8 cellular contexts compared by ENCODE assay signal in the genomic region with DNA sequence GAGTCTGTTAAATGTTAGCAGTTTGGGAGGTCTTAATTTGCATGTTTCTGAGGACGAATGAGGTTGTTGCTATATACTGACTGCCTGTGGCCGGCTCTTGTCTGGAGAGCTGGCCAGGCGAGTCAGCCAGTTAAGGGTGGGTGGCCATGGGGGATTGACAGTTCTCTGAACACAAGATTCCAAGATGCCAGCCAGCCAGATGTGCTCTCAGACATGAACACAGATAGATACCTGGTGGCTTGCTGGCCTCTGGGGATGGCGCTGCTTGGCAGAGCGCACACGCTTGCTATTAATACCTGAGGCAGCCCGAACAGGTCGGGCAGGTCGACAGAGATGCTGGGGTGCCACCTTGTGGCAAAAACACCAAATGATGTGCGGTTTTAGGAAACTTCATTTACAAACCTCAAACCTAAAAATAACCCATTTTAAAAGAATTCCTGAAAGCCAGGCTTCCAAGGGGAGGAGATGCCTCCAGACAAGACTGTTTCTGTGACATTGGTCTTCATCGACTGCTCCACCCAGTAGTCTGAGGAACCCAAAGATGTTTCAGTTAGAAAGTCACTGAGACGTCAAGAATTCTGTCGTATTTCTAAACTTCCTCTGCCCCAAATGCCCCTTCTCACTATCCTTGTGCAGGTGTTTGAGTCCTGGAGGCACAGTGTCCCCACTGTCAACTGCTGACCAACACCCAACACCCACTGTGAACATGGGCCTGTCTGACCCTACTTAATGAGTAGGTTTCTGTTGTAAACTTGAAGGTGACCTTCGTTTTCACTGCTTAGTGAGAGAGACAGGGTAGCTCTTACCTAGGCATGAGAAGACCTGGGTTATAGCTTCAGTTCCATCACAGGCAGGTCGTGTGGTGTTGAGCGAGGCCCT.
A peak's percentile ranks its signal among the peaks of the same experiment; 100 is the strongest.
DNase-seq lines count a peak whose midpoint lies in the region; ATAC-seq and TF ChIP-seq lines count a peak whose summit lies in the region.

No MANE protein-coding gene starts in this region.

- peak; percentile 57 for ATAC-seq in HG02759 (IDR thresholded peaks at IDR 0.05; ENCODE audit: unreplicated experiment)
- ATAC-seq in stimulated activated naive CD8-positive, alpha-beta T cell treated with anti-CD3 and anti-CD28 coated beads, Interleukin-15, amount 100 ng/mL, for 72 hours: peak; percentile 85

- TF ChIP-seq CTCF in nephron (IDR thresholded peaks at IDR 0.05; ENCODE audit: unreplicated experiment in 3 of 3): peak; percentile 72 to 81 (median 72)

- H3K36me3 Mint-ChIP-seq in nephron (ENCODE audit: low read depth): peaks cover 4% of the 10 kb centered on the region

- H3K27ac Mint-ChIP-seq in nephron: no peak overlapping the region
- H3K27ac Mint-ChIP-seq in stimulated activated naive CD8-positive, alpha-beta T cell treated with anti-CD3 and anti-CD28 coated beads, Interleukin-15, amount 100 ng/mL, for 72 hours: no peak overlapping the region

- no peaks in the 10 kb centered on the region for H3K27me3 Mint-ChIP-seq in nephron (ENCODE audit: low read depth)
- H3K27me3 Mint-ChIP-seq in stimulated activated naive CD8-positive, alpha-beta T cell treated with anti-CD3 and anti-CD28 coated beads, Interleukin-15, amount 100 ng/mL, for 72 hours: no peaks in the 10 kb centered on the region

- no peaks in the 10 kb centered on the region for H3K4me1 Mint-ChIP-seq in nephron
- H3K4me1 Mint-ChIP-seq in stimulated activated naive CD8-positive, alpha-beta T cell treated with anti-CD3 and anti-CD28 coated beads, Interleukin-15, amount 100 ng/mL, for 72 hours: peaks cover 25% of the 10 kb centered on the region

- DNase-seq in DMS 273 (lab: John Stamatoyannopoulos, UW; ENCODE audit: unreplicated experiment): peak; percentile 55
- DNase-seq in DMS 273 treated with DMSO at 0.1 percent for 48 hours (lab: John Stamatoyannopoulos, UW): no peak
- DNase-seq in NCI-H526 (lab: John Stamatoyannopoulos, UW): peak; percentile 35 to 74
- peak; percentile 30 for DNase-seq in activated CD8-positive, alpha-beta memory T cell treated with anti-CD3 and anti-CD28 coated beads, Interleukin-2, amount 50 U/mL, for 1 hour (ENCODE audit: extremely low read depth)
- DNase-seq in epithelial cell of prostate (ENCODE audit: low read depth, low spot score): peak; percentile 26
- DNase-seq in stimulated activated naive CD8-positive, alpha-beta T cell treated with anti-CD3 and anti-CD28 coated beads, Interleukin-15, amount 100 ng/mL, for 72 hours: peak; percentile 54 to 66

- no peaks in the 10 kb centered on the region for H3K9me3 Mint-ChIP-seq in nephron
- H3K9me3 Mint-ChIP-seq in stimulated activated naive CD8-positive, alpha-beta T cell treated with anti-CD3 and anti-CD28 coated beads, Interleukin-15, amount 100 ng/mL, for 72 hours: no peaks in the 10 kb centered on the region

- no peak overlapping the region for H3K4me3 Mint-ChIP-seq in nephron
- H3K4me3 Mint-ChIP-seq in stimulated activated naive CD8-positive, alpha-beta T cell treated with anti-CD3 and anti-CD28 coated beads, Interleukin-15, amount 100 ng/mL, for 72 hours: peak overlapping the region; percentile 22 to 30

- no peak overlapping the region for H3K27ac ChIP-seq in epithelial cell of prostate

Comparison
In these comparisons a context has a peak if more than half of its experiments do, and no peak if none do; other contexts are left out.
1. H3K4me3 Mint-ChIP-seq: peak in stimulated activated naive CD8-positive, alpha-beta T cell treated with anti-CD3 and anti-CD28 coated beads, Interleukin-15, amount 100 ng/mL, for 72 hours (2 of 2); none in nephron (0 of 3).